8 cellular contexts compared by ENCODE assay signal in the genomic region with DNA sequence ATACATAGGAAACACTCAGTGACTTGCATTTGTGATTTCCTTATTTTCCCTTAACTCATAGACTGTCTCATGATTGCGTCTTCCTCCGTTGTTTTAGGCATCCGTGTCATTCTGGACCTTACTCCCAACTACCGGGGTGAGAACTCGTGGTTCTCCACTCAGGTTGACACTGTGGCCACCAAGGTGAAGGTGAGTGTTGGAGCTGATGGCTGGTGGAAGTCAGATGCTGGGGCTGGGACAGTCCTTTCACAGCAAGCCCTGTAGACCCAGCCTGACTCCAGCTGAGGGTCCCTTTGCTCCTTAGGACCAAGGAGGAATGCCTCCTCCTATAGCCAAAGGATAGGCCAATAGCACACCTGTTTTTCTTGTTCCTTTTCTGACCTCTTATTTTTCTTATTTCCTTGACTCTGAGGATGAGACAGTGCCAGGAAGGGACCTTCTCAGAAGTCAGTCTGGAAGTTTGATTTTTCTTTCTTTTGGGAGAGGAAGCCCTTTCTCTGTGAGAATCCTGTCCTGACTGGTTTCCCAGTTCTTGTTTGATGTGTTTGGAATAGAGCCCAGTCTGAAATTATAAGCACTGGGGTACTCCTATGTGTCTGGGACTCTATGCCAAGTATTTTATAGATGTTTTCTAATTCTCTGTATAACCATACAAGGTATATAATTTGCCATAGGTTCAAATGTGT. TPM values are rescaled to one million over a fixed set of nuclear protein-coding genes. Genes with fewer than 3 reads are reported as not detected.
A peak's percentile ranks its signal among the peaks of the same experiment; 100 is the strongest.
DNase-seq lines count a peak whose midpoint lies in the region; ATAC-seq and TF ChIP-seq lines count a peak whose summit lies in the region.

No MANE protein-coding gene starts in this region.

- H3K4me1 Mint-ChIP-seq in Caco-2 (ENCODE audit: low read depth, unreplicated experiment): peaks cover 47% of the 10 kb centered on the region

- H3K9me3 ChIP-seq in Caco-2: no peaks in the 10 kb centered on the region
- H3K9me3 ChIP-seq in parathyroid adenoma (ENCODE audit: control insufficient read depth, low read length): no peaks in the 10 kb centered on the region

- no peak for DNase-seq in Caco-2
- DNase-seq in RWPE1 (ENCODE audit: low spot score): no peak
- no peak for DNase-seq in epithelial cell of proximal tubule (ENCODE audit: low read depth)
- no peak for DNase-seq in NCI-H524 (lab: John Stamatoyannopoulos, UW)
- DNase-seq in cerebellum (ENCODE audit: low spot score): no peak
- no peak for DNase-seq in NCI-H1930 (lab: John Stamatoyannopoulos, UW)

- peak overlapping the region; percentile 51 for H3K4me2 ChIP-seq in parathyroid adenoma (ENCODE audit: low read length)

- H3K27ac ChIP-seq in RWPE1: peak overlapping the region; percentile 99
- peak overlapping the region; percentile 15 for H3K27ac ChIP-seq in parathyroid adenoma

- H3K9ac ChIP-seq in parathyroid adenoma: no peak overlapping the region

- CTCF ChIA-PET in Caco-2 (lab: Charles Lee): no interaction called here
- CTCF ChIA-PET in RWPE1 (lab: Yijun Ruan, JAX): no interaction called here

- no TSS peak for BruUV-seq in Caco-2 (replicated peaks; lab: Mats Ljungman, UMichigan)

- TF ChIP-seq CTCF in Caco-2 (IDR thresholded peaks at IDR 0.05; ENCODE audit: insufficient read depth in 1 of 2, low read depth in 1 of 2, low read length in 1 of 2, severe bottlenecking in 1 of 2, unreplicated experiment in 1 of 2) (no peak), RWPE1 (conservative IDR thresholded peaks at IDR 0.05; ENCODE audit: low read depth) (no peak), epithelial cell of proximal tubule (conservative IDR thresholded peaks at IDR 0.05; ENCODE audit: low read depth, low read length) (no peak), parathyroid adenoma (IDR thresholded peaks at IDR 0.05) (no peak)

- peak overlapping the region; percentile 99 for H3K27ac Mint-ChIP-seq in Caco-2 (ENCODE audit: unreplicated experiment)

- POLR2A ChIA-PET in Caco-2 (lab: Charles Lee): interaction anchor here (0.7 kb wide), 2 partner anchors 51 to 764 kb away, joined by 3 read pairs; no protein-coding TSS in a partner anchor
- POLR2A ChIA-PET in RWPE1 (lab: Yijun Ruan, JAX; ENCODE audit: low non-redundant PET): no interaction called here

- H3K36me3 ChIP-seq in Caco-2 (ENCODE audit: control insufficient read depth, insufficient read depth, low read length): peaks cover 21% of the 10 kb centered on the region
- no peaks in the 10 kb centered on the region for H3K36me3 ChIP-seq in parathyroid adenoma (ENCODE audit: control insufficient read depth, insufficient read depth, low read length)

- H3K4me1 ChIP-seq in Caco-2 (peaks cover 60% of the 10 kb centered on the region), parathyroid adenoma (peaks cover 5% of the 10 kb centered on the region)

- no peaks in the 10 kb centered on the region for H3K27me3 Mint-ChIP-seq in Caco-2 (ENCODE audit: insufficient read depth, unreplicated experiment)

- no peaks in the 10 kb centered on the region for H3K9me3 Mint-ChIP-seq in Caco-2 (ENCODE audit: unreplicated experiment)

- H3K4me3 ChIP-seq in Caco-2 (ENCODE audit: low read depth, low read length) (peak overlapping the region; percentile 99), epithelial cell of proximal tubule (ENCODE audit: low read depth, low read length) (peak overlapping the region; percentile 88), parathyroid adenoma (ENCODE audit: low read depth, low read length) (peak overlapping the region; percentile 91)

- no peaks in the 10 kb centered on the region for H3K79me2 ChIP-seq in parathyroid adenoma

- intact Hi-C loops in Caco-2 (cut with micrococcal nuclease; ENCODE audit: unreplicated experiment): no loop called here

- H2AFZ ChIP-seq in parathyroid adenoma: no peak overlapping the region

- no peak for ATAC-seq in HG03439 (IDR thresholded peaks at IDR 0.05; ENCODE audit: unreplicated experiment)

- H3K36me3 Mint-ChIP-seq in Caco-2 (ENCODE audit: insufficient read depth, unreplicated experiment): peaks cover 100% of the 10 kb centered on the region

- H3K27me3 ChIP-seq in Caco-2 (replicated peaks; ENCODE audit: control insufficient read depth, insufficient read depth, low read length) (no peaks in the 10 kb centered on the region), parathyroid adenoma (ENCODE audit: control insufficient read depth, insufficient read depth, low read length) (no peaks in the 10 kb centered on the region)

- peak overlapping the region; percentile 97 for H3K4me3 Mint-ChIP-seq in Caco-2 (ENCODE audit: unreplicated experiment)

RNA-seq across cellular contexts. Expression of a gene that starts 2.3 kb away (rescaled TPM):
- 763 and 879 TPM in 2 replicates for total RNA-seq in Caco-2 (2022)
- total RNA-seq in epithelial cell of proximal tubule: 97.4 and 219 TPM in 2 replicates
- 64.1 TPM for total RNA-seq in cerebellum

RNA-seq across cellular contexts. Expression of a gene that starts 38.2 kb away (rescaled TPM):
- total RNA-seq in Caco-2 (2022) (not detected in 2 replicates), epithelial cell of proximal tubule (not detected in 2 replicates), cerebellum (not detected)

RNA-seq across cellular contexts. Expression of a gene that starts 43.6 kb away (rescaled TPM):
- total RNA-seq in Caco-2 (2022) (112 and 115 TPM in 2 replicates), epithelial cell of proximal tubule (55.3 and 87.4 TPM in 2 replicates), cerebellum (31.2 TPM)

RNA-seq across cellular contexts. Expression of a gene that starts 50.3 kb away (rescaled TPM):
- total RNA-seq in Caco-2 (2022): 0.95 TPM in 1 of 2 replicates, not detected in the other
- total RNA-seq in epithelial cell of proximal tubule: not detected in 2 replicates
- not detected for total RNA-seq in cerebellum

RNA-seq across cellular contexts. Expression of a gene that starts 51.1 kb away (rescaled TPM):
- total RNA-seq in Caco-2 (2022): 39.9 and 44.2 TPM in 2 replicates
- total RNA-seq in epithelial cell of proximal tubule: 21.2 and 28.6 TPM in 2 replicates
- 24.3 TPM for total RNA-seq in cerebellum
